ENCODE assay signal across 8 cellular contexts in genomic region chr1:23559985-23560755, GRCh38. TPM values are rescaled to one million over a fixed set of nuclear protein-coding genes. Genes with fewer than 3 reads are reported as not detected.
A peak's percentile ranks its signal among the peaks of the same experiment; 100 is the strongest.
DNase-seq lines count a peak whose midpoint lies in the region; ATAC-seq and TF ChIP-seq lines count a peak whose summit lies in the region.

No MANE protein-coding gene starts in this region.

- peak overlapping the region; percentile 68 for H3K4me3 ChIP-seq in SJSA1
- H3K4me3 ChIP-seq in fibroblast of mammary gland (ENCODE audit: control insufficient read depth, low read depth, low read length), result peak overlapping the region; percentile 93
- H3K4me3 ChIP-seq in sigmoid colon, result peak overlapping the region; percentile 62 to 74 (median 68)

- ATAC-seq in GM19023 (IDR thresholded peaks at IDR 0.05; ENCODE audit: unreplicated experiment) (no peak), HG03520 (IDR thresholded peaks at IDR 0.05; ENCODE audit: unreplicated experiment) (no peak)

- no peak for TF ChIP-seq POLR2A in sigmoid colon (IDR thresholded peaks at IDR 0.05)

- TF ChIP-seq CTCF in fibroblast of mammary gland (conservative IDR thresholded peaks at IDR 0.05; ENCODE audit: control insufficient read depth, insufficient read depth, low read depth, low read length), result no peak
- TF ChIP-seq CTCF in sigmoid colon (IDR thresholded peaks at IDR 0.05), result no peak

- peak in 1 of 4 donors; percentile 55 for TF ChIP-seq EP300 in sigmoid colon (IDR thresholded peaks at IDR 0.05)

- H3K36me3 ChIP-seq in SJSA1 (peaks cover 30% of the 10 kb centered on the region), sigmoid colon (no peaks in the 10 kb centered on the region)

- H3K27ac ChIP-seq in SJSA1 (peak overlapping the region; percentile 97), sigmoid colon (peak overlapping the region; percentile 89 to 96 (median 96))

- H3K4me1 ChIP-seq in SJSA1 (replicated peaks), result peaks cover 73% of the 10 kb centered on the region
- peaks cover 0 to 85% (median 74%) of the 10 kb centered on the region in 4 donors for H3K4me1 ChIP-seq in sigmoid colon

- WGBS in sigmoid colon, 2 donors, result 11 to 12% methylated on average over 6 of the region's 6 CpGs

- no peaks in the 10 kb centered on the region for H3K9me3 ChIP-seq in SJSA1 (replicated peaks)
- H3K9me3 ChIP-seq in sigmoid colon, result no peaks in the 10 kb centered on the region

- intact Hi-C loops in sigmoid colon (cut with DNase I), result loop anchor here (5.0 kb wide), 1 partner anchor 383 kb away; no protein-coding TSS in a partner anchor

- no peaks in the 10 kb centered on the region for H3K27me3 ChIP-seq in SJSA1 (replicated peaks)
- no peaks in the 10 kb centered on the region for H3K27me3 ChIP-seq in sigmoid colon

- DNase-seq in NCI-H1417 (lab: John Stamatoyannopoulos, UW) (peak; percentile 41 to 72 (median 65)), NCI-H1417 treated with DMSO at 0.1 percent for 48 hours (lab: John Stamatoyannopoulos, UW) (no peak), SJSA1 (ENCODE audit: low read depth in 1 of 2, low spot score in 2 of 2) (peak in 1 of 2 experiments; percentile 68), fibroblast of mammary gland (ENCODE audit: low read depth) (peak; percentile 59), sigmoid colon (no peak), NCI-H2081 (lab: John Stamatoyannopoulos, UW) (no peak)

RNA-seq across cellular contexts. Expression of gene ID3, which starts 0.9 kb away (rescaled TPM):
- 400 and 615 TPM in 2 replicates for total RNA-seq in SJSA1 (2014; rRNA removed; shearing (Covaris generic))
- 100 to 1,000 TPM in 2 of 4 donors, 10 to 100 TPM in 2; 72.1 to 144 (median 92.6) TPM for total RNA-seq in sigmoid colon
- 100 to 1,000 TPM; 114 to 232 (median 220) TPM for polyA plus RNA-seq in sigmoid colon

RNA-seq across cellular contexts. Expression of gene E2F2, which starts 29.1 kb away (rescaled TPM):
- total RNA-seq in SJSA1 (2014; rRNA removed; shearing (Covaris generic)), result 7.3 and 12.3 TPM in 2 replicates
- total RNA-seq in sigmoid colon, result under 1 TPM in 2 of 4 donors, not detected in 2; 0.14 to 0.28 TPM
- polyA plus RNA-seq in sigmoid colon, result 10 to 100 TPM in 1 of 3 donors, 1 to 10 TPM in 2; 2.4 to 10.6 (median 6.0) TPM

Comparison
In these comparisons a context has a peak if more than half of its experiments do, and no peak if none do; other contexts are left out.
1. DNase-seq: peak in NCI-H1417 (3 of 3) and fibroblast of mammary gland (single experiment); none in NCI-H1417 treated with DMSO at 0.1 percent for 48 hours (single experiment), sigmoid colon (single experiment) and NCI-H2081 (0 of 2).
2. Peak in every context shown above with its lines, with median percentiles within 50 percentile points of each other: H3K4me3 ChIP-seq.